Comparison of ENCODE assay signal across 23 cellular contexts in genomic region chrY:17045124-17045523, GRCh38.
"Had no signal": no experiment of that assay in that cellular context is flagged by ENCODE, and none has a peak within 500 bp of the region (broad histone marks: within the 10 kb centered on the region; RNA-seq: fewer than 3 reads in every experiment).

No MANE protein-coding gene starts in this region.

- H3K4me1 ChIP-seq: Peyer's patch had no signal

- H3K4me3 Mint-ChIP-seq: activated CD8-positive, alpha-beta memory T cell treated with anti-CD3 and anti-CD28 coated beads, Interleukin-2, amount 10 ng/mL, durations not matched to agents 7 days and 5 days; activated naive CD8-positive, alpha-beta T cell; activated T-cell treated with anti-CD3 and anti-CD28 coated beads, Interleukin-2, amount 50 U/mL, for 24 hours; activated T-helper 1 cell treated with anti-CD3 and anti-CD28 coated beads, Interleukin-12 subunit alpha, Interleukin-12 subunit beta, Interleukin-2, Interleukin-4 antibody, amounts not matched to agents 30 ng/mL and 10 ng/mL and 1 ng/mL, durations not matched to agents 14 hours and 24 hours and 36 hours; brain; T-helper 1 cell treated with Interleukin-12 subunit alpha and Interleukin-12 subunit beta and Interleukin-4 antibody, amounts not matched to agents 30 μg/mL and 1 μg/mL, for 36 hours had no signal

- H3K27me3 ChIP-seq: cardiac muscle cell, Peyer's patch had no signal

- H3K36me3 ChIP-seq: cardiac muscle cell, Peyer's patch had no signal

- H3K4me1 Mint-ChIP-seq: brain had no signal

- H3K27ac ChIP-seq: cardiac muscle cell, Peyer's patch had no signal

- H3K4me3 ChIP-seq: cardiac muscle cell, Peyer's patch had no signal

- H3K27me3 Mint-ChIP-seq: activated CD8-positive, alpha-beta memory T cell treated with anti-CD3 and anti-CD28 coated beads, Interleukin-2, amount 10 ng/mL, durations not matched to agents 7 days and 5 days; activated naive CD8-positive, alpha-beta T cell; activated T-cell treated with anti-CD3 and anti-CD28 coated beads, Interleukin-2, amount 50 U/mL, for 24 hours; brain had no signal

- ATAC-seq: activated CD8-positive, alpha-beta memory T cell treated with anti-CD3 and anti-CD28 coated beads, Interleukin-2, amount 10 ng/mL, durations not matched to agents 7 days and 5 days had no signal

- H3K27ac Mint-ChIP-seq: activated CD8-positive, alpha-beta memory T cell treated with anti-CD3 and anti-CD28 coated beads, Interleukin-2, amount 10 ng/mL, durations not matched to agents 7 days and 5 days; activated naive CD8-positive, alpha-beta T cell; activated T-cell treated with anti-CD3 and anti-CD28 coated beads, Interleukin-2, amount 50 U/mL, for 24 hours; activated T-helper 1 cell treated with anti-CD3 and anti-CD28 coated beads, Interleukin-12 subunit alpha, Interleukin-12 subunit beta, Interleukin-2, Interleukin-4 antibody, amounts not matched to agents 30 ng/mL and 10 ng/mL and 1 ng/mL, durations not matched to agents 14 hours and 24 hours and 36 hours; brain; T-helper 1 cell treated with Interleukin-12 subunit alpha and Interleukin-12 subunit beta and Interleukin-4 antibody, amounts not matched to agents 30 μg/mL and 1 μg/mL, for 36 hours had no signal

- H3K9me3 ChIP-seq: Peyer's patch had no signal

- H3K36me3 Mint-ChIP-seq: brain had no signal

- DNase-seq: activated CD4-positive, alpha-beta T cell treated with anti-CD3 and anti-CD28 coated beads for 4 hours; activated CD8-positive, alpha-beta memory T cell treated with anti-CD3 and anti-CD28 coated beads, Interleukin-2, amount 10 ng/mL, durations not matched to agents 7 days and 5 days; activated effector memory CD4-positive, alpha-beta T cell treated with anti-CD3 and anti-CD28 coated beads, Interleukin-2, amount 50 U/mL, for 16 hours; activated naive CD4-positive, alpha-beta T cell treated with Interleukin-2 at 50 U/mL for 16 hours; activated T-cell treated with anti-CD3 and anti-CD28 coated beads, Interleukin-2, amount 50 U/mL, for 24 hours; amygdala; Karpas-422; MM.1S; NCI-H1105 treated with DMSO at 0.1 percent for 48 hours; NCI-H146; NCI-H187 treated with DMSO at 0.1 percent for 48 hours; NCI-H2081 treated with DMSO at 0.1 percent for 48 hours; NCI-H2171; NCI-H2227 treated with DMSO at 0.1 percent for 48 hours; NCI-H526; NCI-H82; Peyer's patch; SHP77 treated with DMSO at 0.1 percent for 48 hours had no signal

- H3K9me3 Mint-ChIP-seq: activated T-cell treated with anti-CD3 and anti-CD28 coated beads, Interleukin-2, amount 50 U/mL, for 24 hours had no signal
